Comparison of ENCODE assay signal across 8 cellular contexts in genomic region chr15:41115652-41116115, GRCh38. TPM values are rescaled to one million over a fixed set of nuclear protein-coding genes. Genes with fewer than 3 reads are reported as not detected.
DNase-seq lines count a peak whose midpoint lies in the region; ATAC-seq and TF ChIP-seq lines count a peak whose summit lies in the region.

No MANE protein-coding gene starts in this region.

- no peaks in the 10 kb centered on the region for H3K9me3 Mint-ChIP-seq in activated naive CD8-positive, alpha-beta T cell (ENCODE audit: low read depth)

- H3K27ac ChIP-seq in SK-N-SH (ENCODE audit: low read depth in 2 of 2, low read length in 1 of 2) (peak overlapping the region; percentile 96 to 98), heart right ventricle (peak overlapping the region; percentile 96 to 100 (median 100)), prostate gland (peak overlapping the region; percentile 100), uterus (peak overlapping the region; percentile 88 to 100)

- 0% methylated on average over 4 of the region's 46 CpGs for WGBS in SK-N-SH (ENCODE audit: low lambda C conversion rate)
- WGBS in heart right ventricle, 2 donors, result 1% methylated on average over 40 to 45 of the region's 46 CpGs
- under 1% methylated on average over 34 of the region's 46 CpGs for WGBS in prostate gland

- no peaks in the 10 kb centered on the region for H3K36me3 Mint-ChIP-seq in activated naive CD8-positive, alpha-beta T cell

- H3K4me1 Mint-ChIP-seq in activated naive CD8-positive, alpha-beta T cell (ENCODE audit: low read depth), result peaks cover 28% of the 10 kb centered on the region

- peaks cover 11% of the 10 kb centered on the region for H3F3A ChIP-seq in SK-N-SH (replicated peaks; ENCODE audit: insufficient read depth)

- H2AFZ ChIP-seq in SK-N-SH (ENCODE audit: low read depth), result peak overlapping the region; percentile 69; the same call in 1 of the 2 replicates

- ATAC-seq in GM19328 (IDR thresholded peaks at IDR 0.05; ENCODE audit: unreplicated experiment) (peak; percentile 48), HG03460 (IDR thresholded peaks at IDR 0.05; ENCODE audit: unreplicated experiment) (peak; percentile 55), heart right ventricle (peak; percentile 41 to 77 (median 56))

- peak in 12 of 14 donors; percentile 5 to 78 (median 50) for DNase-seq in C1 segment of cervical spinal cord (lab: John Stamatoyannopoulos, UW)
- no peak for DNase-seq in SK-N-SH
- DNase-seq in heart right ventricle, result peak; percentile 55 to 59
- peak; percentile 44 for DNase-seq in prostate gland (ENCODE audit: low spot score)
- peak in 1 of 2 donors; percentile 53 for DNase-seq in uterus

- TF ChIP-seq CTCF in SK-N-SH (IDR thresholded peaks at IDR 0.05) (no peak), heart right ventricle (IDR thresholded peaks at IDR 0.05) (no peak), prostate gland (IDR thresholded peaks at IDR 0.05) (no peak), uterus (IDR thresholded peaks at IDR 0.05) (peak in 1 of 4 experiments; percentile 10)

- H4K20me1 ChIP-seq in SK-N-SH (ENCODE audit: insufficient read depth), result no peaks in the 10 kb centered on the region

- peak overlapping the region; percentile 100 for H3K27ac Mint-ChIP-seq in activated naive CD8-positive, alpha-beta T cell

- H3K36me3 ChIP-seq in SK-N-SH (replicated peaks in 1 of 2; ENCODE audit: control insufficient read depth in 1 of 2, insufficient read depth in 2 of 2, low read length in 1 of 2) (peaks cover 0 to 11% of the 10 kb centered on the region in 2 experiments), heart right ventricle (peaks cover 0 to 13% (median 0%) of the 10 kb centered on the region in 9 donors), prostate gland (no peaks in the 10 kb centered on the region), uterus (no peaks in the 10 kb centered on the region)

- peak overlapping the region; percentile 95 for H3K4me3 Mint-ChIP-seq in activated naive CD8-positive, alpha-beta T cell

- intact Hi-C loops in heart right ventricle (cut with DNase I), result loop anchor here in 4 of 10 donors (1.0 to 10.0 kb wide), 6 partner anchors 115 to 223 kb away; partner anchors contain the start of genes CHP1 (in 4 of the 4), EXD1 (in 3 of the 4), NUSAP1 (in 1 of the 4) and OIP5 (in 1 of the 4)
- intact Hi-C loops in prostate gland (cut with DNase I), result loop anchor here (5.0 to 10.0 kb wide), 2 partner anchors 117 to 211 kb away; partner anchors contain the start of genes CHP1 and EXD1
- intact Hi-C loops in uterus (cut with DNase I; ENCODE audit: low total_unique reads), result no loop called here

- no peak for TF ChIP-seq POLR2A in prostate gland (IDR thresholded peaks at IDR 0.05)
- no peak for TF ChIP-seq POLR2A in uterus (IDR thresholded peaks at IDR 0.05)

- H3K9me3 ChIP-seq in SK-N-SH (no peaks in the 10 kb centered on the region), heart right ventricle (no peaks in the 10 kb centered on the region), prostate gland (no peaks in the 10 kb centered on the region), uterus (no peaks in the 10 kb centered on the region)

- no peaks in the 10 kb centered on the region for H3K9me2 ChIP-seq in SK-N-SH

- H3K4me3 ChIP-seq in SK-N-SH (ENCODE audit: low read depth in 2 of 2, low read length in 1 of 2), result peak overlapping the region; percentile 70 to 94
- peak overlapping the region; percentile 43 to 97 (median 82) for H3K4me3 ChIP-seq in heart right ventricle
- H3K4me3 ChIP-seq in prostate gland, result peak overlapping the region; percentile 96 to 98
- peak overlapping the region; percentile 87 to 94 for H3K4me3 ChIP-seq in uterus

- H3K4me1 ChIP-seq in SK-N-SH (ENCODE audit: control insufficient read depth in 1 of 2, insufficient read depth in 2 of 2, low read depth in 1 of 2, low read length in 1 of 2) (peaks cover 3 to 7% of the 10 kb centered on the region in 2 experiments; a peak in 1 of 4 replicates), heart right ventricle (peaks cover 0 to 38% (median 21%) of the 10 kb centered on the region in 9 donors), prostate gland (replicated peaks) (no peaks in the 10 kb centered on the region), uterus (no peaks in the 10 kb centered on the region)

- no peak for TF ChIP-seq EP300 in SK-N-SH (IDR thresholded peaks at IDR 0.05; ENCODE audit: borderline replicate concordance in 1 of 2, low read depth in 1 of 2, low read length in 1 of 2)

- no peaks in the 10 kb centered on the region for H3K27me3 Mint-ChIP-seq in activated naive CD8-positive, alpha-beta T cell

- CTCF ChIA-PET in SK-N-SH (lab: Yijun Ruan, JAX), result interaction anchor here (1.2 to 1.7 kb wide), 3 partner anchors 45 to 211 kb away, joined by 3 to 6 read pairs (median 4); no protein-coding TSS in a partner anchor

- peak overlapping the region; percentile 100 for H3K9ac ChIP-seq in SK-N-SH

- TF ChIP-seq RAD21 in SK-N-SH (IDR thresholded peaks at IDR 0.05; ENCODE audit: low read length), result no peak

- POLR2A ChIA-PET in SK-N-SH (lab: Yijun Ruan, JAX), result interaction anchor here (0.6 to 1.5 kb wide), 7 partner anchors 10 to 1465 kb away, joined by 3 to 9 read pairs (median 4); partner anchors contain the start of genes CHAC1, CHP1, EXD1 and RAD51

- H3K27me3 ChIP-seq in SK-N-SH (ENCODE audit: insufficient read depth) (no peaks in the 10 kb centered on the region), heart right ventricle (no peaks in the 10 kb centered on the region), prostate gland (replicated peaks; ENCODE audit: insufficient read depth) (no peaks in the 10 kb centered on the region), uterus (no peaks in the 10 kb centered on the region)

- H3K4me2 ChIP-seq in SK-N-SH, result peak overlapping the region; percentile 77

- H3K79me2 ChIP-seq in SK-N-SH (ENCODE audit: insufficient read depth), result peaks cover 51% of the 10 kb centered on the region

TF ChIP-seq in SK-N-SH, 30 proteins besides CTCF, POLR2A, EP300 and RAD21 (continues in another document):
- TF ChIP-seq USF1 (IDR thresholded peaks at IDR 0.05; ENCODE audit: borderline replicate concordance, low read depth), result 0 out of 2 replicates have a peak, but pooled peaks have one; percentile 22
- TF ChIP-seq TCF12 (IDR thresholded peaks at IDR 0.05), result no peak
- TF ChIP-seq ELF1 (IDR thresholded peaks at IDR 0.05), result no peak
- TF ChIP-seq FOSL2 (IDR thresholded peaks at IDR 0.05; ENCODE audit: borderline replicate concordance, low read depth), result no peak
- TF ChIP-seq PBX3 (IDR thresholded peaks at IDR 0.05), result no peak
- no peak for TF ChIP-seq GABPA (IDR thresholded peaks at IDR 0.05; ENCODE audit: low read depth)
- TF ChIP-seq NFIC (IDR thresholded peaks at IDR 0.05; ENCODE audit: borderline replicate concordance), result no peak
- no peak for TF ChIP-seq RFX5 (IDR thresholded peaks at IDR 0.05; ENCODE audit: low read length)
- TF ChIP-seq JUND (IDR thresholded peaks at IDR 0.05), result no peak
- no peak for TF ChIP-seq TEAD4 (IDR thresholded peaks at IDR 0.05; ENCODE audit: borderline replicate concordance, insufficient read depth)
- no peak for TF ChIP-seq FOXJ3 (CRISPR knock-in tag; IDR thresholded peaks at IDR 0.05)
- no peak for TF ChIP-seq IRF3 (IDR thresholded peaks at IDR 0.05; ENCODE audit: low read depth, low read length)
- TF ChIP-seq SIN3A (IDR thresholded peaks at IDR 0.05; ENCODE audit: borderline replicate concordance, low read depth, low read length), result peak; percentile 90

RNA-seq across cellular contexts. Expression of gene INO80, which starts 0.4 kb away (rescaled TPM):
- polyA plus RNA-seq in SK-N-SH (2012; rRNA removed), result 4.6 and 5.2 TPM in 2 replicates
- polyA plus RNA-seq in SK-N-SH (2012; cell fraction: cytosol; rRNA removed), result 4.8 and 7.3 TPM in 2 replicates
- 11.5 and 12.7 TPM in 2 replicates for polyA plus RNA-seq in SK-N-SH (2012; cell fraction: nucleus; rRNA removed)
- total RNA-seq in heart right ventricle, result 10 to 100 TPM; 10.0 to 14.8 (median 12.2) TPM
- 1 to 10 TPM; 4.8 to 7.7 TPM for polyA plus RNA-seq in heart right ventricle
- 10 to 100 TPM; 23.0 to 51.2 TPM for total RNA-seq in prostate gland
- total RNA-seq in uterus, result 10 to 100 TPM; 28.7 to 33.3 (median 30.2) TPM
